In genomic region chr17:49401971-49402491, GRCh38 we compare ENCODE assay signal across 17 cellular contexts. TPM values are rescaled to one million over a fixed set of nuclear protein-coding genes. Genes with fewer than 3 reads are reported as not detected.
DNase-seq lines count a peak whose midpoint lies in the region; ATAC-seq and TF ChIP-seq lines count a peak whose summit lies in the region.
"Had no signal": no experiment of that assay in that cellular context is flagged by ENCODE, and none has a peak within 500 bp of the region (broad histone marks: within the 10 kb centered on the region; RNA-seq: fewer than 3 reads in every experiment).

No MANE protein-coding gene starts in this region.

- H3K27me3 Mint-ChIP-seq in CD14-positive monocyte (ENCODE audit: low read depth in 3 of 3) (peaks cover 0 to 2% (median 1%) of the 10 kb centered on the region in 3 donors), endodermal cell (ENCODE audit: insufficient read depth) (no peaks in the 10 kb centered on the region), neural progenitor cell (ENCODE audit: insufficient read depth, low read depth) (peaks cover 2% of the 10 kb centered on the region)
- H3K27me3 Mint-ChIP-seq: activated naive CD4-positive, alpha-beta T cell treated with anti-CD3 and anti-CD28 coated beads, Interleukin-2, amount 50 U/mL, for 24 hours had no signal

- intact Hi-C loops in CD14-positive monocyte (cut with micrococcal nuclease) = no loop called here

- H3K27ac Mint-ChIP-seq in CD14-positive monocyte (peak overlapping the region in 1 of 7 donors; percentile 33), endodermal cell (no peak overlapping the region), neural progenitor cell (no peak overlapping the region)
- H3K27ac Mint-ChIP-seq: activated naive CD4-positive, alpha-beta T cell treated with anti-CD3 and anti-CD28 coated beads, Interleukin-2, amount 50 U/mL, for 24 hours had no signal

- no peak for TF ChIP-seq CTCF in CD14-positive monocyte (IDR thresholded peaks at IDR 0.05)
- TF ChIP-seq CTCF in endodermal cell (conservative IDR thresholded peaks at IDR 0.05) = no peak
- TF ChIP-seq CTCF in neural progenitor cell (IDR thresholded peaks at IDR 0.05) = no peak

- H3K4me3 Mint-ChIP-seq in CD14-positive monocyte = no peak overlapping the region
- H3K4me3 Mint-ChIP-seq in endodermal cell = no peak overlapping the region
- H3K4me3 Mint-ChIP-seq in neural progenitor cell = no peak overlapping the region
- H3K4me3 Mint-ChIP-seq: activated naive CD4-positive, alpha-beta T cell treated with anti-CD3 and anti-CD28 coated beads, Interleukin-2, amount 50 U/mL, for 24 hours had no signal

- peak; percentile 33 for DNase-seq in CD14-positive monocyte (ENCODE audit: low spot score)
- DNase-seq in NCI-H2171 treated with DMSO at 0.1 percent for 48 hours (lab: John Stamatoyannopoulos, UW) = peak; percentile 80
- peak; percentile 49 for DNase-seq in endodermal cell
- DNase-seq in neural progenitor cell (ENCODE audit: low spot score) = peak; percentile 23
- DNase-seq in stimulated activated CD4-positive, alpha-beta T cell treated with anti-CD3 and anti-CD28 coated beads, Interleukin-12 subunit alpha, Interleukin-12 subunit beta, amount 100 ng/mL, for 4 hours = no peak
- DNase-seq: AML-193, colonic mucosa, HCEC 1CT, NCI-H187 treated with DMSO at 0.1 percent for 48 hours, trophoblast cell had no signal

- WGBS in endodermal cell (ENCODE audit: insufficient coverage in 1 of 2, insufficient read length in 1 of 2), 2 experiments = 80 to 88% methylated on average over 4 to 5 of the region's 5 CpGs

- H3K36me3 ChIP-seq in endodermal cell (ENCODE audit: control insufficient read depth, insufficient read depth, low read length) (peaks cover 35% of the 10 kb centered on the region), neural progenitor cell (peaks cover 10% of the 10 kb centered on the region)

- H3K4me2 ChIP-seq in neural progenitor cell = peak overlapping the region; percentile 35
- H3K4me2 ChIP-seq: hepatocyte had no signal

- H3K4me3 ChIP-seq in endodermal cell (ENCODE audit: low read length) = no peak overlapping the region
- no peak overlapping the region for H3K4me3 ChIP-seq in neural progenitor cell
- H3K4me3 ChIP-seq: colonic mucosa, esophagus muscularis mucosa, hepatocyte, SK-N-MC had no signal

- H3K36me3 Mint-ChIP-seq in CD14-positive monocyte = peaks cover 43 to 44% of the 10 kb centered on the region in 2 donors
- peaks cover 38% of the 10 kb centered on the region for H3K36me3 Mint-ChIP-seq in endodermal cell (ENCODE audit: low read depth)
- peaks cover 14% of the 10 kb centered on the region for H3K36me3 Mint-ChIP-seq in neural progenitor cell

- peaks cover 7% of the 10 kb centered on the region for H4K20me1 ChIP-seq in neural progenitor cell (ENCODE audit: low read depth)

- H3K27ac ChIP-seq in endodermal cell (ENCODE audit: low read depth, low read length) = peak overlapping the region; percentile 24
- H3K27ac ChIP-seq in neural progenitor cell = peak overlapping the region; percentile 78
- H3K27ac ChIP-seq: colonic mucosa, hepatocyte, SK-N-MC had no signal

- H3F3A ChIP-seq in neural progenitor cell (ENCODE audit: low read depth) = peaks cover 25% of the 10 kb centered on the region

- no peaks in the 10 kb centered on the region for H3K27me3 ChIP-seq in endodermal cell (ENCODE audit: control insufficient read depth, insufficient read depth, low read length, poor library complexity, severe bottlenecking)
- H3K27me3 ChIP-seq in neural progenitor cell = no peaks in the 10 kb centered on the region
- H3K27me3 ChIP-seq: colonic mucosa, esophagus muscularis mucosa, hepatocyte had no signal

- peaks cover 23% of the 10 kb centered on the region for H3K4me1 Mint-ChIP-seq in CD14-positive monocyte
- no peaks in the 10 kb centered on the region for H3K4me1 Mint-ChIP-seq in endodermal cell
- peaks cover 17% of the 10 kb centered on the region for H3K4me1 Mint-ChIP-seq in neural progenitor cell

- no peak overlapping the region for H2AFZ ChIP-seq in neural progenitor cell (replicated peaks)
- H2AFZ ChIP-seq: hepatocyte had no signal

- H3K9me3 Mint-ChIP-seq in CD14-positive monocyte (no peaks in the 10 kb centered on the region), endodermal cell (no peaks in the 10 kb centered on the region), neural progenitor cell (no peaks in the 10 kb centered on the region)
- H3K9me3 Mint-ChIP-seq: activated naive CD4-positive, alpha-beta T cell treated with anti-CD3 and anti-CD28 coated beads, Interleukin-2, amount 50 U/mL, for 24 hours had no signal

- no peaks in the 10 kb centered on the region for H3K79me2 ChIP-seq in neural progenitor cell (ENCODE audit: low read depth)
- H3K79me2 ChIP-seq: hepatocyte had no signal

- no peaks in the 10 kb centered on the region for H3K9me3 ChIP-seq in endodermal cell (ENCODE audit: control insufficient read depth, low read length)
- H3K9me3 ChIP-seq in neural progenitor cell (ENCODE audit: low read depth) = no peaks in the 10 kb centered on the region
- H3K9me3 ChIP-seq: colonic mucosa, esophagus muscularis mucosa had no signal

- H3K4me1 ChIP-seq in endodermal cell (ENCODE audit: control insufficient read depth, insufficient read depth, low read length) (no peaks in the 10 kb centered on the region), neural progenitor cell (peaks cover 15% of the 10 kb centered on the region)
- H3K4me1 ChIP-seq: colonic mucosa had no signal

- ATAC-seq in GM21576 (IDR thresholded peaks at IDR 0.05; ENCODE audit: unreplicated experiment) = no peak
- no peak for ATAC-seq in GM21528 (IDR thresholded peaks at IDR 0.05; ENCODE audit: low FRiP score, unreplicated experiment)
- no peak for ATAC-seq in HG02884 (IDR thresholded peaks at IDR 0.05; ENCODE audit: unreplicated experiment)

- H3K9ac ChIP-seq in endodermal cell (ENCODE audit: extremely low read depth, low read length, poor library complexity, severe bottlenecking) (no peak overlapping the region), neural progenitor cell (peak overlapping the region; percentile 34)

RNA-seq across cellular contexts. Expression of gene PHB1, which starts 12.7 kb away (rescaled TPM):
- polyA plus RNA-seq in CD14-positive monocyte = 10 to 100 TPM; 83.9 to 89.2 TPM
- total RNA-seq in endodermal cell (100 to 1,000 TPM; 227 to 263 TPM), neural progenitor cell (ENCODE audit: low replicate concordance) (126 and 168 TPM in 2 replicates)
- 109 TPM for polyA plus RNA-seq in endodermal cell (2013, experiment 1 of 2)
- 101 TPM for polyA plus RNA-seq in endodermal cell (2013, experiment 2 of 2)

RNA-seq across cellular contexts. Expression of gene ZNF652, which starts 40.0 kb away (rescaled TPM):
- 10 to 100 TPM; 16.9 to 19.8 TPM for polyA plus RNA-seq in CD14-positive monocyte
- total RNA-seq in endodermal cell (10 to 100 TPM; 42.6 to 60.0 TPM), neural progenitor cell (ENCODE audit: low replicate concordance) (45.6 and 55.7 TPM in 2 replicates)
- polyA plus RNA-seq in endodermal cell (2013, experiment 1 of 2) = 15.5 TPM
- polyA plus RNA-seq in endodermal cell (2013, experiment 2 of 2) = 19.1 TPM
